Comparison of ENCODE assay signal across 14 cellular contexts in the genomic region with DNA sequence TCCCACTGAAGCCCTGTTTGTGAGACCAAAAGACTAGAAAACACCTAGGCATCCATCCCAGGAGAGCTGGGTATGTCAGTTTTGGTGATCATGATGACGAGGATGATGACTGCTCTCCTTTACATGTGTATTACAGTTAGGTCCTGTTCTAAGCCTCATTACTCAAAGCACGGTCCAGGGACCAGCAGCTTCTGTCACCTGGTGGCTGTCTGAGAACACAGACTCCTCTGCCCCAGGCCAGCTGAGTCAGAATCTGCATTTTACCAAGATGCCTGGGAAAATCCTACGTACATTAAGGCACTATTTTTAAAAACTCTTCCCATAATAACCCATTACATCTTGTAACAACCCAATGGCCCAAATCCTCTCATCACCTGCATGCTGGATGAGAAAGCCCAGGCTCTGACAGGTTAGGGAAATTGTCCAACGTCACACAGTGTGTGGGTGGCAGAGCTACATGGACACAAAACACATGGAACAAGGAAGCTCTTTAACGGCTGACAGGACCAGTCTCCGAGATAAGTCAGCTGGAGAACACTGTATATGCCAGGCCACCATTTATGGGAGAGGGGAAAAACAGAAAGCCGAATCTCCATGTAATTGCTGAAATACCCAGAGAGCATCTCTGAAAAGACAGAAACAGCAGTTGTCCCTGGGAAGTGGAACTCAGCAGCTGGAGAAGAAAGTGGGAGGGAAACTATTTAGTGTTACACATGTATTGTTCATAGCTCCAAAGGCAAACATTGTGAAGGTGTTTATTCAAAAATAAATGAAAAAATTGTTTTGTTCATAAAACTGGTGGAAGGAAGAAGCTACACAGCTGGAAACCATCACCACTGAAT.
"Had no signal": no experiment of that assay in that cellular context is flagged by ENCODE, and none has a peak within 500 bp of the region (broad histone marks: within the 10 kb centered on the region; RNA-seq: fewer than 3 reads in every experiment).

No MANE protein-coding gene starts in this region.

- H3K4me3 ChIP-seq: esophagus muscularis mucosa, left ventricle myocardium inferior, upper lobe of left lung had no signal

- H3K4me1 ChIP-seq: esophagus muscularis mucosa, upper lobe of left lung had no signal

- H3K9me3 ChIP-seq: esophagus muscularis mucosa, left ventricle myocardium inferior, upper lobe of left lung had no signal

- ATAC-seq: activated T-cell treated with anti-CD3 and anti-CD28 coated beads, Interleukin-2, amount 50 U/mL, for 72 hours; natural killer cell treated with Interleukin-12 subunit alpha and Interleukin-12 subunit beta and Interleukin-15 and Interleukin-18, amount 100 ng/mL, for 72 hours; stimulated activated naive CD8-positive, alpha-beta T cell treated with anti-CD3 and anti-CD28 coated beads, Interleukin-15, Interleukin-2, amounts not matched to agents 100 U/mL and 50 U/mL, for 24 hours had no signal

- H3K27me3 ChIP-seq: upper lobe of left lung had no signal

- H3K36me3 ChIP-seq: esophagus muscularis mucosa, left ventricle myocardium inferior, upper lobe of left lung had no signal

- H3K27ac ChIP-seq: esophagus muscularis mucosa, left ventricle myocardium inferior, upper lobe of left lung had no signal

- DNase-seq: activated CD4-positive, alpha-beta T cell treated with anti-CD3 and anti-CD28 coated beads, Interleukin-2, amount 10 ng/mL, durations not matched to agents 7 days and 5 days; activated CD8-positive, alpha-beta memory T cell treated with anti-CD3 and anti-CD28 coated beads, Interleukin-2, amount 50 U/mL, for 48 hours; activated gamma-delta T cell; activated T-cell treated with anti-CD3 and anti-CD28 coated beads, Interleukin-2, amount 50 U/mL, for 72 hours; amniotic stem cell; cortex of kidney; effector CD4-positive, alpha-beta T cell; left ventricle myocardium inferior; mesenchymal stem cell; occipital lobe; stimulated activated naive CD8-positive, alpha-beta T cell treated with anti-CD3 and anti-CD28 coated beads, Interleukin-15, Interleukin-2, amounts not matched to agents 100 U/mL and 50 U/mL, for 24 hours; upper lobe of left lung had no signal
